Comparison of ENCODE assay signal across 9 cellular contexts in the genomic region with DNA sequence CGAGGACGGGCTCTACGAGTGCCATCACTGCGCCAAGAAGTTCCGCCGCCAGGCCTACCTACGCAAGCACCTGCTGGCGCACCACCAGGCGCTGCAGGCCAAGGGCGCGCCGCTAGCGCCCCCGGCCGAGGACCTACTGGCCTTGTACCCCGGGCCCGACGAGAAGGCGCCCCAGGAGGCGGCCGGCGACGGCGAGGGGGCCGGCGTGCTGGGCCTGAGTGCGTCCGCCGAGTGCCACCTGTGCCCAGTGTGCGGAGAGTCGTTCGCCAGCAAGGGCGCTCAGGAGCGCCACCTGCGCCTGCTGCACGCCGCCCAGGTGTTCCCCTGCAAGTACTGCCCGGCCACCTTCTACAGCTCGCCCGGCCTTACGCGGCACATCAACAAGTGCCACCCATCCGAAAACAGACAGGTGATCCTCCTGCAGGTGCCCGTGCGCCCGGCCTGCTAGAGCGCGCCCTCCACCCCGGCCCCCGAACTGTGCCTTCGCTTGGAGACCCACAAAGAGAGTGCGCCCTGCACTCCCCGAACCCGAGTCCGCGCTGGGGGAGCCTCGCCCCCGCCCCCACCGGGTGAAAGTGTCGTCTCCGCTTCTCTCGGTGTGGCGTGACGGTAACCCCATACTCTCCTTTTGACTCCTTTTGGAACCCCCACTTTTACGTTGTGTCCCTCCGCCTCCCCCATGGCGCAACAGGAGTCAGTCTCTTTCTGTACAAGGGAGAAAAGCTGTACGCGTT. TPM values are rescaled to one million over a fixed set of nuclear protein-coding genes. Genes with fewer than 3 reads are reported as not detected.
A peak's percentile ranks its signal among the peaks of the same experiment; 100 is the strongest.
DNase-seq lines count a peak whose midpoint lies in the region; ATAC-seq and TF ChIP-seq lines count a peak whose summit lies in the region.
"Had no signal": no experiment of that assay in that cellular context is flagged by ENCODE, and none has a peak within 500 bp of the region (broad histone marks: within the 10 kb centered on the region; RNA-seq: fewer than 3 reads in every experiment).

No MANE protein-coding gene starts in this region.

- DNase-seq in G401 (ENCODE audit: low spot score) (peak; percentile 81), NCI-H1105 (lab: John Stamatoyannopoulos, UW) (peak; percentile 52), MCF 10A (ENCODE audit: unreplicated experiment) (no peak), natural killer cell (no peak), SIG-M5 (lab: John Stamatoyannopoulos, UW) (no peak), NOMO-1 treated with dmso at 0.1 percent for 144 hours (lab: John Stamatoyannopoulos, UW; ENCODE audit: unreplicated experiment) (no peak)
- no peak for DNase-seq in stimulated activated naive CD4-positive, alpha-beta T cell (lab: John Stamatoyannopoulos, UW)
- no peak for DNase-seq in stimulated activated CD4-positive, alpha-beta T cell treated with anti-CD3 and anti-CD28 coated beads, Interleukin-4, amount 100 ng/mL, for 24 hours

- H3K4me3 Mint-ChIP-seq in MCF 10A (ENCODE audit: unreplicated experiment) (peak overlapping the region; percentile 28), natural killer cell (peak overlapping the region; percentile 81)

- BruUV-seq in MCF 10A (replicated peaks; lab: Mats Ljungman, UMichigan): no TSS peak

- H3K27ac Mint-ChIP-seq in MCF 10A (ENCODE audit: low read depth, unreplicated experiment) (no peak overlapping the region), natural killer cell (peak overlapping the region in 1 of 2 donors; percentile 24)

- H3K36me3 Mint-ChIP-seq in MCF 10A (ENCODE audit: insufficient read depth, unreplicated experiment) (no peaks in the 10 kb centered on the region), natural killer cell (no peaks in the 10 kb centered on the region)

- H3K9me3 Mint-ChIP-seq in MCF 10A (ENCODE audit: unreplicated experiment) (no peaks in the 10 kb centered on the region), natural killer cell (no peaks in the 10 kb centered on the region)

- TF ChIP-seq CTCF in MCF 10A (IDR thresholded peaks at IDR 0.05; ENCODE audit: unreplicated experiment) (no peak), natural killer cell (IDR thresholded peaks at IDR 0.05) (no peak)

- H3K27me3 Mint-ChIP-seq in MCF 10A (ENCODE audit: insufficient read depth, unreplicated experiment) (peaks cover 31% of the 10 kb centered on the region), natural killer cell (ENCODE audit: low read depth in 2 of 2) (peaks cover 63 to 66% of the 10 kb centered on the region in 2 donors)

- POLR2A ChIA-PET in MCF 10A (lab: Yijun Ruan, JAX): interaction anchor here (0.7 kb wide), 1 partner anchor 92 kb away, joined by 4 read pairs; no protein-coding TSS in a partner anchor

- peaks cover 9% of the 10 kb centered on the region for H3K4me1 Mint-ChIP-seq in MCF 10A (ENCODE audit: insufficient read depth, unreplicated experiment)
- H3K4me1 Mint-ChIP-seq in natural killer cell: peaks cover 8 to 16% of the 10 kb centered on the region in 2 donors

- in situ Hi-C loops in G401 (cut with HindIII; ENCODE audit: low sequenced_read_pairs): no loop called here

- peak in 1 of 3 donors; percentile 23 for ATAC-seq in natural killer cell

- CTCF ChIA-PET in MCF 10A (lab: Yijun Ruan, JAX): interaction anchor here (0.6 to 2.5 kb wide), 6 partner anchors 8 to 968 kb away, joined by 3 to 18 read pairs (median 4); no protein-coding TSS in a partner anchor

- intact Hi-C loops in MCF 10A (cut with micrococcal nuclease) (no loop called here), natural killer cell (cut with micrococcal nuclease) (loop anchor here (10.0 kb wide), 1 partner anchor 155 kb away; no protein-coding TSS in a partner anchor)

RNA-seq across cellular contexts. Expression of a gene that starts 1.6 kb away (rescaled TPM):
- not detected in 2 replicates for total RNA-seq in G401 (2014; rRNA removed; shearing (Covaris generic))
- not detected in 2 replicates for total RNA-seq in MCF 10A (2022)
- not detected for total RNA-seq in natural killer cell
- total RNA-seq: LHCN-M2 had no signal

Comparison
In these comparisons a context has a peak if more than half of its experiments do, and no peak if none do; other contexts are left out.
1. DNase-seq: peak in G401 (single experiment) and NCI-H1105 (single experiment); none in MCF 10A (single experiment), natural killer cell (single experiment), stimulated activated naive CD4-positive, alpha-beta T cell (0 of 6), SIG-M5 (single experiment), NOMO-1 treated with dmso at 0.1 percent for 144 hours (single experiment) and stimulated activated CD4-positive, alpha-beta T cell treated with anti-CD3 and anti-CD28 coated beads, Interleukin-4, amount 100 ng/mL, for 24 hours (single experiment).